1 cellular context compared by ENCODE assay signal in the genomic region with DNA sequence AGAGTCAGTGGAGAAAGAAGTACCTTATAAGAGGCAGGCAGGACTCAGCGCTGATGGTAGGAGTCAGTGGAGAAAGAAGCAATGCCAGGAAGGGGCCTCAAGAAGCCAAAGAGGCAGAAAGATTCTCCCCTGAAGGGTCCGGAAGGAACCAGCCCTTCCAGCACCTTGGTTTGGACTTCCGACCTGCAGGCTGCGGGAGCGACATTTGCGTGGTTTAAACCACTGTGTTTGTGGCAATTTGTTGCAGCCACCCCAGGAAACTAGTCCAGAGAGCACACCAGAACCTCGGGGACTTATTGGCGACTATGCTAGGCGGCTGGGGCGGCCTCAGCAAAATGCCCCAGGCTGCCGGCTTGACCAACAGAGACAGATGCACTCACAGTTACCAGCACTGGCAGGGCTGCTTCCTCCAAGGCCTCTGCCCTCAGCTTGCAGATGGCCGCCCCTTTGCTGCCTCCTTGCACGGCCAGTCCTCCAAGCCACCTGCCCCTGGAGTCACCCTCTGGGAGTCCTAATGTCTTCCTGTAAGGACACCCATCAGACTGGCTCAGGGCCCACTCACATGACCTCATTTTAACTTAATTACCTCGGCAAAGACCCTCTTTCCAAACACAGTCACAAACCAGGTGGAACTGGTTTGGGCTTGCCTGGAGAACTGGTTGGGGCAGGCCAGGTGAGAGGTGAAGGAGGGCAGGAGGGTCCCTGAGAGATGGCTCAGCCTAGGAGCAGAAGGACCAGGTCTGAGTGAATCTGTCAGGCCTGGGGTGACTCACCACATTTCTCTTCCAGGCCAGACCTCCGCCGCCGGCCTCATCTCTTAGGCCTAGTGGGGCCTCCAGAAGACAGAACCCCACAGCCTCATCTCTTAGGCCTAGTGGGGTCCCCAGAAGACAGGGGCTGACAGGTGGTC.
A peak's percentile ranks its signal among the peaks of the same experiment; 100 is the strongest.
TF ChIP-seq lines count a peak whose summit lies in the region.

No MANE protein-coding gene starts in this region.

TF ChIP-seq in HEK293, 187 proteins besides CTCF, POLR2A, EP300 and RAD21 (continued from another document):
- TF ChIP-seq ZNF747 (tag by site-specific recombination; IDR thresholded peaks at IDR 0.05) (no peak), ZNF211 (tag by site-specific recombination; IDR thresholded peaks at IDR 0.05; ENCODE audit: low read depth) (no peak), ZFP69B (tag by site-specific recombination; IDR thresholded peaks at IDR 0.05) (0 out of 2 replicates have a peak, but pooled peaks have one; percentile 10), ZNF48 (tag by site-specific recombination; IDR thresholded peaks at IDR 0.05) (no peak), ZNF214 (tag by site-specific recombination; IDR thresholded peaks at IDR 0.05; ENCODE audit: borderline replicate concordance) (no peak), ZNF391 (tag by site-specific recombination; IDR thresholded peaks at IDR 0.05; ENCODE audit: borderline replicate concordance, low read depth) (no peak), ZNF555 (tag by site-specific recombination; conservative IDR thresholded peaks at IDR 0.05) (no peak), ZNF626 (tag by site-specific recombination; IDR thresholded peaks at IDR 0.05) (no peak)
- TF ChIP-seq, protein P1, sequence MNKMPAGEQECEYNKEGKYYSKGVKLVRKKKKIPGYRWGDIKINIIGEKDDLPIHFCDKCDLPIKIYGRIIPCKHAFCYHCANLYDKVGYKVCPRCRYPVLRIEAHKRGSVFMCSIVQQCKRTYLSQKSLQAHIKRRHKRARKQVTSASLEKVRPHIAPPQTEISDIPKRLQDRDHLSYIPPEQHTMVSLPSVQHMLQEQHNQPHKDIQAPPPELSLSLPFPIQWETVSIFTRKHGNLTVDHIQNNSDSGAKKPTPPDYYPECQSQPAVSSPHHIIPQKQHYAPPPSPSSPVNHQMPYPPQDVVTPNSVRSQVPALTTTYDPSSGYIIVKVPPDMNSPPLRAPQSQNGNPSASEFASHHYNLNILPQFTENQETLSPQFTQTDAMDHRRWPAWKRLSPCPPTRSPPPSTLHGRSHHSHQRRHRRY (tag by site-specific recombination; IDR thresholded peaks at IDR 0.05), result no peak
TF ChIP-seq in HEK293: peak in this region for 5.
